In genomic region chr1:177255411-177255810, GRCh38 we compare ENCODE assay signal across 15 cellular contexts.
A peak's percentile ranks its signal among the peaks of the same experiment; 100 is the strongest.
DNase-seq lines count a peak whose midpoint lies in the region; ATAC-seq, FAIRE-seq and TF ChIP-seq lines count a peak whose summit lies in the region.
"Had no signal": no experiment of that assay in that cellular context is flagged by ENCODE, and none has a peak within 500 bp of the region (broad histone marks: within the 10 kb centered on the region; RNA-seq: fewer than 3 reads in every experiment).

No MANE protein-coding gene starts in this region.

- H3K9ac ChIP-seq in IMR-90 (ENCODE audit: low read depth, low read length) (no peak overlapping the region), HepG2 (ENCODE audit: insufficient read depth, low read depth, low read length) (no peak overlapping the region)

- no peak overlapping the region for H3K27ac Mint-ChIP-seq in CD8-positive, alpha-beta T cell
- no peak overlapping the region for H3K27ac Mint-ChIP-seq in CD8-positive, alpha-beta memory T cell
- H3K27ac Mint-ChIP-seq: effector memory CD8-positive, alpha-beta T cell; HFFc6 had no signal

- H2AK5ac ChIP-seq in IMR-90 (ENCODE audit: low read depth, low read length), result no peak overlapping the region

- TF ChIP-seq RAD21 in IMR-90 (IDR thresholded peaks at IDR 0.05; ENCODE audit: low read length), result no peak
- TF ChIP-seq RAD21 in HepG2 (CRISPR knock-in tag; IDR thresholded peaks at IDR 0.05), result no peak

- TF ChIP-seq CTCF in IMR-90 (conservative IDR thresholded peaks at IDR 0.05; ENCODE audit: low read depth, low read length) (no peak), astrocyte of the spinal cord (IDR thresholded peaks at IDR 0.05; ENCODE audit: low read depth, low read length) (no peak), HepG2 (CRISPR knock-in tag; IDR thresholded peaks at IDR 0.05) (no peak)
- TF ChIP-seq CTCF in CD8-positive, alpha-beta T cell (IDR thresholded peaks at IDR 0.05), result no peak

- ATAC-seq in IMR-90 (ENCODE audit: low read depth) (peak; percentile 30), HepG2 (peak; percentile 31; the same call in 1 of the 3 replicates)
- ATAC-seq in CD8-positive, alpha-beta T cell, result no peak
- ATAC-seq: effector memory CD8-positive, alpha-beta T cell had no signal

- no peak overlapping the region for H4K91ac ChIP-seq in IMR-90 (ENCODE audit: insufficient read depth, low read depth, low read length)

- in situ Hi-C loops in IMR-90 (cut with MboI; ENCODE audit: low sequenced_read_pairs), result no loop called here
- in situ Hi-C loops in astrocyte of the spinal cord (cut with HindIII; ENCODE audit: low sequenced_read_pairs), result no loop called here
- in situ Hi-C loops in HepG2 (cut with HindIII; ENCODE audit: extremely low pct_ligation_motif_present, low pct_unique_long_range_greater_than_20kb), result no loop called here

- H3K23ac ChIP-seq in IMR-90 (ENCODE audit: low read depth, low read length), result no peak overlapping the region

- CTCF ChIA-PET in IMR-90 (lab: Yijun Ruan, JAX), result interaction anchor here (1.1 to 1.7 kb wide), 2 partner anchors 26 to 100 kb away, joined by 4 to 5 read pairs; no protein-coding TSS in a partner anchor
- CTCF ChIA-PET in HepG2 (lab: Yijun Ruan, JAX; ENCODE audit: low intra/inter-chr PET ratio, low total read pairs), result interaction anchor here (1.2 to 1.5 kb wide), 2 partner anchors 525 to 691 kb away, joined by 3 to 9 read pairs; no protein-coding TSS in a partner anchor
- CTCF ChIA-PET in CD8-positive, alpha-beta T cell (lab: Charles Lee), result interaction anchor here (1.1 kb wide), 1 partner anchor 9 kb away, joined by 3 read pairs; no protein-coding TSS in a partner anchor
- CTCF ChIA-PET in CD8-positive, alpha-beta memory T cell (lab: Charles Lee), result no interaction called here

- H2BK5ac ChIP-seq in IMR-90 (ENCODE audit: low read depth, low read length, poor library complexity, severe bottlenecking), result no peak overlapping the region

- no peaks in the 10 kb centered on the region; the same call in 1 of the 2 replicates for H3K27me3 ChIP-seq in IMR-90 (ENCODE audit: control insufficient read depth, insufficient read depth, low read length)
- H3K27me3 ChIP-seq in HepG2 (ENCODE audit: control insufficient read depth in 1 of 2, insufficient read depth in 2 of 2, low read length in 2 of 2), result no peaks in the 10 kb centered on the region; a peak in 1 of 5 replicates
- no peaks in the 10 kb centered on the region for H3K27me3 ChIP-seq in CD8-positive, alpha-beta T cell (ENCODE audit: insufficient read depth, low read length)
- H3K27me3 ChIP-seq in CD8-positive, alpha-beta memory T cell (ENCODE audit: insufficient read depth, low read length, poor library complexity, severe bottlenecking), result no peaks in the 10 kb centered on the region

- no peaks in the 10 kb centered on the region for H3K79me2 ChIP-seq in HepG2 (ENCODE audit: insufficient read depth, low read length)

- H2BK20ac ChIP-seq in IMR-90 (ENCODE audit: low read depth, low read length), result no peak overlapping the region

- no peaks in the 10 kb centered on the region for H3K79me1 ChIP-seq in IMR-90 (ENCODE audit: low read depth in 1 of 2, low read length in 2 of 2)

- POLR2A ChIA-PET in IMR-90 (lab: Charles Lee; ENCODE audit: unreplicated experiment), result no interaction called here
- POLR2A ChIA-PET in HepG2 (lab: Yijun Ruan, JAX), result no interaction called here
- POLR2A ChIA-PET in CD8-positive, alpha-beta T cell (lab: Charles Lee), result interaction anchor here (1.1 kb wide), 1 partner anchor 11 kb away, joined by 3 read pairs; no protein-coding TSS in a partner anchor
- POLR2A ChIA-PET in CD8-positive, alpha-beta memory T cell (lab: Charles Lee), result no interaction called here

- no peak for TF ChIP-seq POLR2A in IMR-90 (IDR thresholded peaks at IDR 0.05; ENCODE audit: low read depth, low read length)
- no peak for TF ChIP-seq POLR2A in HepG2 (IDR thresholded peaks at IDR 0.05; ENCODE audit: insufficient read depth in 1 of 2, low read depth in 2 of 2, low read length in 2 of 2)

- H3K4me2 ChIP-seq in IMR-90 (ENCODE audit: low read depth, low read length), result peak overlapping the region; percentile 25; the same call in 1 of the 2 replicates
- H3K4me2 ChIP-seq in HepG2 (ENCODE audit: low read depth, low read length), result no peak overlapping the region

- TF ChIP-seq EP300 in HepG2 (IDR thresholded peaks at IDR 0.05; ENCODE audit: low read depth in 2 of 2, low read length in 2 of 2), result no peak
- no peak for TF ChIP-seq EP300 in HepG2 (CRISPR knock-in tag; IDR thresholded peaks at IDR 0.05; ENCODE audit: borderline replicate concordance)

- H3K36me3 Mint-ChIP-seq in CD8-positive, alpha-beta T cell, result no peaks in the 10 kb centered on the region
- H3K36me3 Mint-ChIP-seq in CD8-positive, alpha-beta memory T cell, result no peaks in the 10 kb centered on the region

- H4K20me1 ChIP-seq in IMR-90 (ENCODE audit: insufficient read depth, low read length), result no peaks in the 10 kb centered on the region
- no peaks in the 10 kb centered on the region for H4K20me1 ChIP-seq in HepG2 (ENCODE audit: insufficient read depth, low read length)

- no peak overlapping the region for H3K4me3 ChIP-seq in IMR-90 (ENCODE audit: insufficient read depth, low read depth, low read length)
- no peak overlapping the region for H3K4me3 ChIP-seq in astrocyte of the spinal cord (ENCODE audit: low read depth, low read length)
- H3K4me3 ChIP-seq in HepG2 (replicated peaks in 1 of 3; ENCODE audit: insufficient read depth in 1 of 3, low read depth in 2 of 3, low read length in 3 of 3), result no peak overlapping the region
- H3K4me3 ChIP-seq in CD8-positive, alpha-beta T cell (ENCODE audit: low read depth, low read length), result no peak overlapping the region
- H3K4me3 ChIP-seq in CD8-positive, alpha-beta memory T cell (ENCODE audit: low read length), result no peak overlapping the region
- H3K4me3 ChIP-seq: heart right ventricle had no signal

- no peak overlapping the region for H2AFZ ChIP-seq in IMR-90 (replicated peaks; ENCODE audit: low read length, poor library complexity)
- no peak overlapping the region for H2AFZ ChIP-seq in HepG2 (ENCODE audit: low read length)

- H3K14ac ChIP-seq in IMR-90 (replicated peaks; ENCODE audit: low read depth, low read length), result no peak overlapping the region

- H2AK9ac ChIP-seq in IMR-90 (replicated peaks; ENCODE audit: low read depth, low read length, poor library complexity), result no peak overlapping the region

- no peaks in the 10 kb centered on the region for H3K9me3 ChIP-seq in IMR-90 (ENCODE audit: control insufficient read depth, insufficient read depth, low read length)
- no peaks in the 10 kb centered on the region for H3K9me3 ChIP-seq in HepG2 (ENCODE audit: low read length)
- H3K9me3 ChIP-seq in CD8-positive, alpha-beta T cell (ENCODE audit: low read length), result no peaks in the 10 kb centered on the region
- no peaks in the 10 kb centered on the region for H3K9me3 ChIP-seq in CD8-positive, alpha-beta memory T cell (ENCODE audit: low read length)
- H3K9me3 ChIP-seq: heart right ventricle had no signal

- no peaks in the 10 kb centered on the region for H3K27me3 Mint-ChIP-seq in CD8-positive, alpha-beta T cell (ENCODE audit: low read depth)
- H3K27me3 Mint-ChIP-seq in CD8-positive, alpha-beta memory T cell, result no peaks in the 10 kb centered on the region
- H3K27me3 Mint-ChIP-seq: brain; effector memory CD8-positive, alpha-beta T cell had no signal

- no peak for FAIRE-seq in HepG2 (lab: Jason Lieb, UNC)

- DNase-seq in DMS79 (lab: John Stamatoyannopoulos, UW) (peak; percentile 42), IMR-90 (peak; percentile 78), astrocyte of the spinal cord (ENCODE audit: low read depth, low spot score) (peak; percentile 53), HepG2 (ENCODE audit: low spot score) (peak; percentile 23), GM19240 (ENCODE audit: insufficient read length, low spot score) (no peak)
- DNase-seq in CD8-positive, alpha-beta T cell, result no peak
- no peak for DNase-seq in CD8-positive, alpha-beta memory T cell
- no peak for DNase-seq in stimulated activated CD4-positive, alpha-beta T cell treated with anti-CD3 and anti-CD28 coated beads, Interleukin-2, amount 100 ng/mL, for 24 hours
- DNase-seq: activated CD4-positive, CD25-positive, alpha-beta regulatory T cell treated with anti-CD3 and anti-CD28 coated beads, Interleukin-2, amount 50 U/mL, for 72 hours; effector memory CD8-positive, alpha-beta T cell; heart right ventricle; HFFc6; SW 1271 had no signal

- H3K36me3 ChIP-seq in IMR-90 (ENCODE audit: control insufficient read depth, insufficient read depth, low read length) (no peaks in the 10 kb centered on the region), HepG2 (replicated peaks in 1 of 2; ENCODE audit: control insufficient read depth in 1 of 2, insufficient read depth in 2 of 2, low read length in 2 of 2) (no peaks in the 10 kb centered on the region)
- H3K36me3 ChIP-seq in CD8-positive, alpha-beta T cell (ENCODE audit: insufficient read depth, low read length), result no peaks in the 10 kb centered on the region
- H3K36me3 ChIP-seq in CD8-positive, alpha-beta memory T cell (ENCODE audit: insufficient read depth, low read length), result no peaks in the 10 kb centered on the region
- H3K36me3 ChIP-seq: heart right ventricle had no signal

- no CpG with 5 or more reads among the region's 1 CpG for WGBS in IMR-90 (ENCODE audit: extremely low coverage in 2 of 2, insufficient read length in 1 of 2), 2 experiments
- WGBS in HepG2 (ENCODE audit: low lambda C conversion rate), result 0% methylated on average over 1 of the region's 1 CpG

- no peak overlapping the region for H2BK15ac ChIP-seq in IMR-90 (ENCODE audit: low read depth, low read length)

- H4K5ac ChIP-seq in IMR-90 (ENCODE audit: low read depth, low read length), result no peak overlapping the region

- dilution Hi-C loops in IMR-90 (cut with HindIII; ENCODE audit: low sequenced_read_pairs, unreplicated experiment), result no loop called here

- no peak overlapping the region for H4K8ac ChIP-seq in IMR-90 (ENCODE audit: low read depth in 2 of 2, low read length in 2 of 2)

- no peak overlapping the region for H3K18ac ChIP-seq in IMR-90 (ENCODE audit: low read depth, low read length)

- no peak overlapping the region for H2BK120ac ChIP-seq in IMR-90 (ENCODE audit: low read depth, low read length)

- H3K9me3 Mint-ChIP-seq in CD8-positive, alpha-beta T cell, result no peaks in the 10 kb centered on the region
- H3K9me3 Mint-ChIP-seq in CD8-positive, alpha-beta memory T cell, result peaks cover 0 to 12% (median 2%) of the 10 kb centered on the region in 5 donors

- H3K4ac ChIP-seq in IMR-90 (ENCODE audit: low read depth, low read length), result no peak overlapping the region

- H3K4me3 Mint-ChIP-seq in CD8-positive, alpha-beta T cell, result no peak overlapping the region
- no peak overlapping the region for H3K4me3 Mint-ChIP-seq in CD8-positive, alpha-beta memory T cell
- H3K4me3 Mint-ChIP-seq: brain; effector memory CD8-positive, alpha-beta T cell; HFFc6; neural crest cell had no signal

- H3K9me1 ChIP-seq in IMR-90 (ENCODE audit: insufficient read depth, low read length), result no peaks in the 10 kb centered on the region

- intact Hi-C loops in IMR-90 (cut with micrococcal nuclease), result loop anchor here (1.0 to 5.0 kb wide), 2 partner anchors 48 to 691 kb away; no protein-coding TSS in a partner anchor
- intact Hi-C loops in HepG2 (cut with micrococcal nuclease; ENCODE audit: unreplicated experiment), result no loop called here
- intact Hi-C loops in CD8-positive, alpha-beta T cell (cut with DNase I, micrococcal nuclease), result no loop called here

- H3K27ac ChIP-seq in IMR-90 (ENCODE audit: insufficient read depth, low read length) (no peak overlapping the region), HepG2 (ENCODE audit: extremely low read length, insufficient read depth, low read length) (no peak overlapping the region)
- no peak overlapping the region for H3K27ac ChIP-seq in CD8-positive, alpha-beta T cell (ENCODE audit: low read depth, low read length)
- no peak overlapping the region for H3K27ac ChIP-seq in CD8-positive, alpha-beta memory T cell (ENCODE audit: low read depth, low read length)
- H3K27ac ChIP-seq: heart right ventricle had no signal

- peaks cover 3% of the 10 kb centered on the region for H3K4me1 ChIP-seq in IMR-90 (ENCODE audit: control insufficient read depth, insufficient read depth, low read length)
- H3K4me1 ChIP-seq in HepG2 (ENCODE audit: insufficient read depth, low read length), result no peaks in the 10 kb centered on the region
- no peaks in the 10 kb centered on the region for H3K4me1 ChIP-seq in CD8-positive, alpha-beta T cell (ENCODE audit: insufficient read depth, low read length)
- no peaks in the 10 kb centered on the region for H3K4me1 ChIP-seq in CD8-positive, alpha-beta memory T cell (ENCODE audit: insufficient read depth, low read length)

- no peaks in the 10 kb centered on the region for H3K4me1 Mint-ChIP-seq in CD8-positive, alpha-beta T cell (ENCODE audit: low read depth)
- H3K4me1 Mint-ChIP-seq in CD8-positive, alpha-beta memory T cell, result no peaks in the 10 kb centered on the region

- no TSS peak for BruUV-seq in IMR-90 (replicated peaks; lab: Mats Ljungman, UMichigan)
- no TSS peak for BruUV-seq in HepG2 (replicated peaks; lab: Mats Ljungman, UMichigan)

- H3K56ac ChIP-seq in IMR-90 (ENCODE audit: extremely low read depth, insufficient read depth, low read length), result no peak overlapping the region

Comparison
In these comparisons a context has a peak if more than half of its experiments do, and no peak if none do; other contexts are left out.
1. DNase-seq: peak in DMS79 (single experiment), IMR-90 (single experiment), astrocyte of the spinal cord (single experiment) and HepG2 (single experiment); none in CD8-positive, alpha-beta T cell (0 of 7), GM19240 (single experiment), CD8-positive, alpha-beta memory T cell (0 of 5) and stimulated activated CD4-positive, alpha-beta T cell treated with anti-CD3 and anti-CD28 coated beads, Interleukin-2, amount 100 ng/mL, for 24 hours (0 of 2).